Comparison of ENCODE assay signal across 28 cellular contexts in genomic region chr15:27486036-27486435, GRCh38.
DNase-seq lines count a peak whose midpoint lies in the region; ATAC-seq lines count a peak whose summit lies in the region.
"Had no signal": no experiment of that assay in that cellular context is flagged by ENCODE, and none has a peak within 500 bp of the region (broad histone marks: within the 10 kb centered on the region; RNA-seq: fewer than 3 reads in every experiment).

No MANE protein-coding gene starts in this region.

- H3K4me3 Mint-ChIP-seq in activated T-helper 1 cell treated with anti-CD3 and anti-CD28 coated beads, Interleukin-12 subunit alpha, Interleukin-12 subunit beta, Interleukin-2, Interleukin-4 antibody, amounts not matched to agents 30 ng/mL and 10 ng/mL and 1 ng/mL, durations not matched to agents 14 hours and 24 hours and 36 hours = no peak overlapping the region
- H3K4me3 Mint-ChIP-seq: activated CD4-positive, alpha-beta T cell treated with anti-CD3 and anti-CD28 coated beads, Interleukin-2, amount 10 ng/mL, durations not matched to agents 24 days and 14 days; activated naive CD8-positive, alpha-beta T cell treated with anti-CD3 and anti-CD28 coated beads for 36 hours; CD4-positive, alpha-beta memory T cell; nephron progenitor cell; stimulated activated memory B cell treated with anti-CD40 and anti-IgM and Interleukin-4, amounts not matched to agents 10 μg/mL and 1 μg/mL and 100 μg/mL, for 72 hours; WTC11 had no signal

- H3K27me3 Mint-ChIP-seq in activated T-helper 1 cell treated with anti-CD3 and anti-CD28 coated beads, Interleukin-12 subunit alpha, Interleukin-12 subunit beta, Interleukin-2, Interleukin-4 antibody, amounts not matched to agents 30 ng/mL and 10 ng/mL and 1 ng/mL, durations not matched to agents 14 hours and 24 hours and 36 hours (ENCODE audit: insufficient read depth) = no peaks in the 10 kb centered on the region
- H3K27me3 Mint-ChIP-seq: activated CD4-positive, alpha-beta T cell treated with anti-CD3 and anti-CD28 coated beads, Interleukin-2, amount 10 ng/mL, durations not matched to agents 24 days and 14 days; activated naive CD8-positive, alpha-beta T cell treated with anti-CD3 and anti-CD28 coated beads for 36 hours; CD4-positive, alpha-beta memory T cell; stimulated activated memory B cell treated with anti-CD40 and anti-IgM and Interleukin-4, amounts not matched to agents 10 μg/mL and 1 μg/mL and 100 μg/mL, for 72 hours had no signal

- intact Hi-C loops in activated T-helper 1 cell treated with anti-CD3 and anti-CD28 coated beads, Interleukin-12 subunit alpha, Interleukin-12 subunit beta, Interleukin-2, Interleukin-4 antibody, amounts not matched to agents 30 ng/mL and 10 ng/mL and 1 ng/mL, durations not matched to agents 14 hours and 24 hours and 36 hours (cut with micrococcal nuclease) = no loop called here

- DNase-seq in COLO829 (ENCODE audit: low spot score) (peak; percentile 45), DMS153 treated with DMSO at 0.1 percent for 48 hours (lab: John Stamatoyannopoulos, UW; ENCODE audit: unreplicated experiment) (peak; percentile 58), NCI-H2171 treated with DMSO at 0.1 percent for 48 hours (lab: John Stamatoyannopoulos, UW) (peak; percentile 68), T1000 (lab: John Stamatoyannopoulos, UW) (peak; percentile 34), occipital lobe (lab: John Stamatoyannopoulos, UW) (no peak)
- DNase-seq in activated T-helper 1 cell treated with anti-CD3 and anti-CD28 coated beads, Interleukin-12 subunit alpha, Interleukin-12 subunit beta, Interleukin-2, Interleukin-4 antibody, amounts not matched to agents 30 ng/mL and 10 ng/mL and 1 ng/mL, durations not matched to agents 14 hours and 24 hours and 36 hours (ENCODE audit: low spot score) = no peak
- DNase-seq: activated CD4-positive, alpha-beta T cell treated with anti-CD3 and anti-CD28 coated beads, Interleukin-2, amount 10 ng/mL, durations not matched to agents 24 days and 14 days; activated CD8-positive, alpha-beta memory T cell treated with anti-CD3 and anti-CD28 coated beads for 24 hours; activated gamma-delta T cell; activated naive CD8-positive, alpha-beta T cell treated with anti-CD3 and anti-CD28 coated beads for 36 hours; activated T-cell treated with anti-CD3 and anti-CD28 coated beads for 4 hours; CD4-positive, alpha-beta memory T cell; GDM1; GM23248; IMR-90; mucosa of descending colon; NCI-H2029; NCI-H510A treated with DMSO at 0.1 percent for 48 hours; nephron progenitor cell; Peyer's patch; SHP77 treated with DMSO at 0.1 percent for 48 hours; stimulated activated CD4-positive, alpha-beta T cell treated with anti-CD3 and anti-CD28 coated beads, Interleukin-15, amount 100 ng/mL, for 24 hours; transverse colon had no signal

- H3K9me3 Mint-ChIP-seq in activated T-helper 1 cell treated with anti-CD3 and anti-CD28 coated beads, Interleukin-12 subunit alpha, Interleukin-12 subunit beta, Interleukin-2, Interleukin-4 antibody, amounts not matched to agents 30 ng/mL and 10 ng/mL and 1 ng/mL, durations not matched to agents 14 hours and 24 hours and 36 hours = peaks cover 25% of the 10 kb centered on the region
- H3K9me3 Mint-ChIP-seq: nephron progenitor cell had no signal

- H3K4me1 Mint-ChIP-seq in activated T-helper 1 cell treated with anti-CD3 and anti-CD28 coated beads, Interleukin-12 subunit alpha, Interleukin-12 subunit beta, Interleukin-2, Interleukin-4 antibody, amounts not matched to agents 30 ng/mL and 10 ng/mL and 1 ng/mL, durations not matched to agents 14 hours and 24 hours and 36 hours (ENCODE audit: low read depth) = no peaks in the 10 kb centered on the region
- H3K4me1 Mint-ChIP-seq: activated CD4-positive, alpha-beta T cell treated with anti-CD3 and anti-CD28 coated beads, Interleukin-2, amount 10 ng/mL, durations not matched to agents 24 days and 14 days; activated naive CD8-positive, alpha-beta T cell treated with anti-CD3 and anti-CD28 coated beads for 36 hours; CD4-positive, alpha-beta memory T cell; nephron progenitor cell; stimulated activated memory B cell treated with anti-CD40 and anti-IgM and Interleukin-4, amounts not matched to agents 10 μg/mL and 1 μg/mL and 100 μg/mL, for 72 hours had no signal

- no peaks in the 10 kb centered on the region for H3K36me3 Mint-ChIP-seq in activated T-helper 1 cell treated with anti-CD3 and anti-CD28 coated beads, Interleukin-12 subunit alpha, Interleukin-12 subunit beta, Interleukin-2, Interleukin-4 antibody, amounts not matched to agents 30 ng/mL and 10 ng/mL and 1 ng/mL, durations not matched to agents 14 hours and 24 hours and 36 hours (ENCODE audit: low read depth)
- H3K36me3 Mint-ChIP-seq: activated naive CD8-positive, alpha-beta T cell treated with anti-CD3 and anti-CD28 coated beads for 36 hours; CD4-positive, alpha-beta memory T cell; stimulated activated memory B cell treated with anti-CD40 and anti-IgM and Interleukin-4, amounts not matched to agents 10 μg/mL and 1 μg/mL and 100 μg/mL, for 72 hours; WTC11 had no signal

- H3K27ac Mint-ChIP-seq in activated T-helper 1 cell treated with anti-CD3 and anti-CD28 coated beads, Interleukin-12 subunit alpha, Interleukin-12 subunit beta, Interleukin-2, Interleukin-4 antibody, amounts not matched to agents 30 ng/mL and 10 ng/mL and 1 ng/mL, durations not matched to agents 14 hours and 24 hours and 36 hours = no peak overlapping the region
- H3K27ac Mint-ChIP-seq: activated CD4-positive, alpha-beta T cell treated with anti-CD3 and anti-CD28 coated beads, Interleukin-2, amount 10 ng/mL, durations not matched to agents 24 days and 14 days; activated naive CD8-positive, alpha-beta T cell treated with anti-CD3 and anti-CD28 coated beads for 36 hours; CD4-positive, alpha-beta memory T cell; nephron progenitor cell; stimulated activated memory B cell treated with anti-CD40 and anti-IgM and Interleukin-4, amounts not matched to agents 10 μg/mL and 1 μg/mL and 100 μg/mL, for 72 hours; WTC11 had no signal

- ATAC-seq in GM21360 (IDR thresholded peaks at IDR 0.05; ENCODE audit: unreplicated experiment) (no peak), HG03432 (IDR thresholded peaks at IDR 0.05; ENCODE audit: unreplicated experiment) (no peak)
- ATAC-seq: gastroesophageal sphincter; mucosa of descending colon; stimulated activated memory B cell treated with anti-CD40 and anti-IgM and Interleukin-4, amounts not matched to agents 10 μg/mL and 1 μg/mL and 100 μg/mL, for 72 hours; WTC11 had no signal

Comparison
In these comparisons a context has a peak if more than half of its experiments do, and no peak if none do; other contexts are left out.
1. DNase-seq: peak in COLO829 (single experiment), DMS153 treated with DMSO at 0.1 percent for 48 hours (single experiment), NCI-H2171 treated with DMSO at 0.1 percent for 48 hours (single experiment) and T1000 (single experiment); none in activated T-helper 1 cell treated with anti-CD3 and anti-CD28 coated beads, Interleukin-12 subunit alpha, Interleukin-12 subunit beta, Interleukin-2, Interleukin-4 antibody, amounts not matched to agents 30 ng/mL and 10 ng/mL and 1 ng/mL, durations not matched to agents 14 hours and 24 hours and 36 hours (single experiment) and occipital lobe (single experiment).